1 cellular context compared by ENCODE assay signal in genomic region chr14:37583358-37584210, GRCh38.
TF ChIP-seq lines count a peak whose summit lies in the region.

No MANE protein-coding gene starts in this region.

TF ChIP-seq in HepG2, 621 proteins besides CTCF, POLR2A, EP300 and RAD21 (continued from another document and continues in another):
- TF ChIP-seq TRAFD1 (CRISPR knock-in tag; IDR thresholded peaks at IDR 0.05; ENCODE audit: borderline replicate concordance) (no peak), RBAK (CRISPR knock-in tag; IDR thresholded peaks at IDR 0.05) (no peak), ZNF136 (CRISPR knock-in tag; IDR thresholded peaks at IDR 0.05; ENCODE audit: low read depth) (no peak), HNRNPLL (IDR thresholded peaks at IDR 0.05; ENCODE audit: low read depth, low read length, poor library complexity, severe bottlenecking) (peak; percentile 75), CHCHD3 (CRISPR knock-in tag; IDR thresholded peaks at IDR 0.05) (no peak), MZF1 (CRISPR knock-in tag; IDR thresholded peaks at IDR 0.05; ENCODE audit: borderline replicate concordance) (no peak), GFI1 (CRISPR knock-in tag; IDR thresholded peaks at IDR 0.05; ENCODE audit: borderline replicate concordance) (no peak; the same call in 1 of the 2 replicates), KDM6A (CRISPR knock-in tag; IDR thresholded peaks at IDR 0.05; ENCODE audit: low read depth) (no peak), THRA (CRISPR knock-in tag; IDR thresholded peaks at IDR 0.05; ENCODE audit: borderline replicate concordance) (no peak), THAP9 (CRISPR knock-in tag; IDR thresholded peaks at IDR 0.05; ENCODE audit: borderline replicate concordance) (no peak; the same call in 1 of the 2 replicates), CCAR2 (optimal IDR thresholded peaks at IDR 0.05; ENCODE audit: low read depth, low read length) (no peak), ZHX1 (CRISPR knock-in tag; IDR thresholded peaks at IDR 0.05; ENCODE audit: low read depth) (no peak), ATM (IDR thresholded peaks at IDR 0.05; ENCODE audit: borderline replicate concordance) (no peak), ZNF883 (CRISPR knock-in tag; IDR thresholded peaks at IDR 0.05; ENCODE audit: not compliant biosample characterization) (no peak), NR2F1 (CRISPR knock-in tag; IDR thresholded peaks at IDR 0.05) (no peak), ZNF576 (CRISPR knock-in tag; IDR thresholded peaks at IDR 0.05) (peak; percentile 85; the same call in 1 of the 2 replicates), E2F1 (CRISPR knock-in tag; IDR thresholded peaks at IDR 0.05) (no peak), RBM39 (IDR thresholded peaks at IDR 0.05; ENCODE audit: low read depth, low read length, poor library complexity, severe bottlenecking) (peak; percentile 61), SP5 (CRISPR knock-in tag; IDR thresholded peaks at IDR 0.05; ENCODE audit: borderline replicate concordance, low read depth) (peak; percentile 61; the same call in 1 of the 2 replicates), ZNF160 (CRISPR knock-in tag; IDR thresholded peaks at IDR 0.05) (no peak), ZNF556 (CRISPR knock-in tag; IDR thresholded peaks at IDR 0.05; ENCODE audit: borderline replicate concordance) (no peak), ZKSCAN1 (IDR thresholded peaks at IDR 0.05; ENCODE audit: low read length) (no peak), TEAD2 (CRISPR knock-in tag; IDR thresholded peaks at IDR 0.05) (no peak), JARID2 (CRISPR knock-in tag; IDR thresholded peaks at IDR 0.05; ENCODE audit: insufficient replicate concordance) (peak; percentile 46), PAXIP1 (CRISPR knock-in tag; conservative IDR thresholded peaks at IDR 0.05) (no peak), ZNF121 (CRISPR knock-in tag; IDR thresholded peaks at IDR 0.05) (peak; percentile 62), SRSF4 (IDR thresholded peaks at IDR 0.05; ENCODE audit: low read depth, low read length, poor library complexity, severe bottlenecking) (no peak), ZSCAN21 (CRISPR knock-in tag; IDR thresholded peaks at IDR 0.05; ENCODE audit: borderline replicate concordance) (no peak), ZNF704 (CRISPR knock-in tag; IDR thresholded peaks at IDR 0.05; ENCODE audit: borderline replicate concordance) (no peak), ZNF235 (CRISPR knock-in tag; IDR thresholded peaks at IDR 0.05; ENCODE audit: borderline replicate concordance) (no peak; the same call in 1 of the 2 replicates), SUZ12 (IDR thresholded peaks at IDR 0.05; ENCODE audit: low read depth, low read length) (no peak), TRIM22 (IDR thresholded peaks at IDR 0.05) (no peak), SOX6 (IDR thresholded peaks at IDR 0.05) (no peak), SOX6 (CRISPR knock-in tag; IDR thresholded peaks at IDR 0.05) (peak; percentile 57; the same call in 1 of the 2 replicates), TP53 (CRISPR knock-in tag; conservative IDR thresholded peaks at IDR 0.05) (no peak), MEIS2 (CRISPR knock-in tag; IDR thresholded peaks at IDR 0.05) (no peak), RELA (CRISPR knock-in tag; IDR thresholded peaks at IDR 0.05) (no peak), TBP (CRISPR knock-in tag; IDR thresholded peaks at IDR 0.05) (no peak), ZNF549 (CRISPR knock-in tag; IDR thresholded peaks at IDR 0.05) (no peak), ZNF644 (CRISPR knock-in tag; IDR thresholded peaks at IDR 0.05; ENCODE audit: low read depth) (no peak), ZNF790 (CRISPR knock-in tag; IDR thresholded peaks at IDR 0.05; ENCODE audit: borderline replicate concordance) (no peak), ZNF800 (CRISPR knock-in tag; IDR thresholded peaks at IDR 0.05) (peak; percentile 40; the same call in 1 of the 2 replicates), RARG (CRISPR knock-in tag; IDR thresholded peaks at IDR 0.05; ENCODE audit: low read depth) (no peak), ZFAT (CRISPR knock-in tag; conservative IDR thresholded peaks at IDR 0.05) (no peak), TMF1 (CRISPR knock-in tag; IDR thresholded peaks at IDR 0.05; ENCODE audit: low read depth) (no peak; the same call in 1 of the 2 replicates)
